Comparison of ENCODE assay signal across 8 cellular contexts in the genomic region with DNA sequence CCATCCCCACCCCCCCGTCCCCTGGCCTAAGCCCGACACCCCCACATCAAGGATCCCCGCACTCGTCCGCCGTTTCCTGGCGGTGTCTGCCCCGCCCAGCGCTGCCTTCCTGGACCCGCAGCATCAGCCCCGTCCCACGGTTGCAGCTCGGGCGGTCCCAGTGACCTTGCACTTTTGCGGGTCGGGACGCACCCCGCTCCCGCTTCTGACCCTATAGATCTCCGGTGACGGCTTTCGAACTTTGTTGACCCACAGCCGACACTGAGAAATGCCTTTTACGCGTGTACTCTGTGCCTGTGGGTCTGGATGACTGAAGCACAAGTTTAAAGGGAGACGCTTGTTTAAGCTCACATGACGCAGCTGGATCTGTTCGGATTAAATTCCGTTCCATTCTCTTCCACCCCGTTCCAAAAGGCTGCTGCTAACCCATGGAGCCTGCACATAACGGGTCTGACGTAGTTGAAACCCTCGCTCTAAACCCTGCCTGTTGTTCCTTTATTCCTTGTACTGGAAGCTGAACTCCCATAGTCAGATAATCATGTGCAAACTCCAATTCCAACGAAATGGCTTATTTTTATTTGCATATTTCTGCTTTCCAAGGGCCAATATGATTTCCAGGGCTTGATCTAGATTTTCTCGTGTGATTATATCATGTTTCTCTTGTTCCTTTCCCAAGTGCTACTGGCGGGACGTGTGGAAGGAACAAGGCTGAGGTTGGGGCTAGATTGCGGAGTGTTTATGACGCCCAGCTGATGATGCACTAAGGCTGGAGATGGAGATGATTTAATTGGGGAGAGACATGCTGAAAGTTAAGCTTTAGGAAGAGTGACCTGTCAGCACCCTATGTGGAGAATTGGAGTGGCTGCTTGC. TPM values are rescaled to one million over a fixed set of nuclear protein-coding genes. Genes with fewer than 3 reads are reported as not detected.
A peak's percentile ranks its signal among the peaks of the same experiment; 100 is the strongest.
DNase-seq lines count a peak whose midpoint lies in the region; ATAC-seq, FAIRE-seq and TF ChIP-seq lines count a peak whose summit lies in the region.

No MANE protein-coding gene starts in this region.

- FAIRE-seq in HTR-8/SVneo (lab: Jason Lieb, UNC) (no peak), RCC 7860 (lab: Jason Lieb, UNC) (no peak)

- H3K27ac ChIP-seq in dorsolateral prefrontal cortex, result peak overlapping the region; percentile 17 to 94 (median 86)
- H3K27ac ChIP-seq in lower lobe of right lung, result peak overlapping the region; percentile 88

- H3K4me3 Mint-ChIP-seq in stimulated activated naive B cell treated with anti-CD40 and anti-IgM and Interleukin-4, amounts not matched to agents 10 μg/mL and 1 μg/mL and 100 μg/mL, for 72 hours, result peak overlapping the region; percentile 87 to 94

- H3K27me3 ChIP-seq in dorsolateral prefrontal cortex, result no peaks in the 10 kb centered on the region
- no peaks in the 10 kb centered on the region for H3K27me3 ChIP-seq in lower lobe of right lung (ENCODE audit: low read depth)

- peaks cover 12 to 26% of the 10 kb centered on the region in 2 donors for H3K4me1 Mint-ChIP-seq in stimulated activated naive B cell treated with anti-CD40 and anti-IgM and Interleukin-4, amounts not matched to agents 10 μg/mL and 1 μg/mL and 100 μg/mL, for 72 hours

- H3K36me3 Mint-ChIP-seq in stimulated activated naive B cell treated with anti-CD40 and anti-IgM and Interleukin-4, amounts not matched to agents 10 μg/mL and 1 μg/mL and 100 μg/mL, for 72 hours, result peaks cover 4 to 6% of the 10 kb centered on the region in 2 donors

- no peak for TF ChIP-seq CTCF in dorsolateral prefrontal cortex (IDR thresholded peaks at IDR 0.05 in 54 of 56, conservative IDR thresholded peaks at IDR 0.05 in 2 of 56; ENCODE audit: low read depth in 1 of 56, partially characterized antibody in 56 of 56)
- TF ChIP-seq CTCF in lower lobe of right lung (IDR thresholded peaks at IDR 0.05), result no peak

- in situ Hi-C loops in ACHN (cut with HindIII; ENCODE audit: low pct_ligation_motif_present, low pct_unique_long_range_greater_than_20kb, low sequenced_read_pairs), result no loop called here

- intact Hi-C loops in dorsolateral prefrontal cortex (cut with DNase I) (loop anchor here in 1 of 2 donors (5.0 to 10.0 kb wide), 2 partner anchors 40 to 138 kb away; a partner anchor contains a TSS), lower lobe of right lung (cut with DNase I) (no loop called here)

- H3K4me3 ChIP-seq in dorsolateral prefrontal cortex, result peak overlapping the region; percentile 67 to 96 (median 86)
- peak overlapping the region; percentile 80 for H3K4me3 ChIP-seq in lower lobe of right lung

- H3K27ac Mint-ChIP-seq in stimulated activated naive B cell treated with anti-CD40 and anti-IgM and Interleukin-4, amounts not matched to agents 10 μg/mL and 1 μg/mL and 100 μg/mL, for 72 hours, result peak overlapping the region; percentile 88

- H3K9me3 ChIP-seq in lower lobe of right lung, result no peaks in the 10 kb centered on the region

- H3K9me3 Mint-ChIP-seq in stimulated activated naive B cell treated with anti-CD40 and anti-IgM and Interleukin-4, amounts not matched to agents 10 μg/mL and 1 μg/mL and 100 μg/mL, for 72 hours, result no peaks in the 10 kb centered on the region

- peak; percentile 23 for ATAC-seq in GM19035 (IDR thresholded peaks at IDR 0.05; ENCODE audit: unreplicated experiment)
- ATAC-seq in activated CD4-positive, CD25-positive, alpha-beta regulatory T cell treated with anti-CD3 and anti-CD28 coated beads, Interleukin-2, amount 50 U/mL, for 24 hours, result peak; percentile 24 to 36
- peak; percentile 20 to 54 for ATAC-seq in lower lobe of right lung
- peak; percentile 35 to 37 for ATAC-seq in stimulated activated naive B cell treated with anti-CD40 and anti-IgM and Interleukin-4, amounts not matched to agents 10 μg/mL and 1 μg/mL and 100 μg/mL, for 72 hours (replicated peaks)

- peaks cover 19% of the 10 kb centered on the region for H3K4me1 ChIP-seq in lower lobe of right lung

- peak; percentile 59 for DNase-seq in ACHN
- DNase-seq in HTR-8/SVneo (ENCODE audit: insufficient read length, low spot score), result peak; percentile 12
- DNase-seq in dorsolateral prefrontal cortex, result peak in 4 of 10 donors; percentile 21 to 61 (median 44)
- DNase-seq in lower lobe of right lung, result no peak
- no peak for DNase-seq in stimulated activated naive B cell treated with anti-CD40 and anti-IgM and Interleukin-4, amounts not matched to agents 10 μg/mL and 1 μg/mL and 100 μg/mL, for 72 hours
- no peak for DNase-seq in RCC 7860 (ENCODE audit: low spot score)

- H3K27me3 Mint-ChIP-seq in stimulated activated naive B cell treated with anti-CD40 and anti-IgM and Interleukin-4, amounts not matched to agents 10 μg/mL and 1 μg/mL and 100 μg/mL, for 72 hours, result no peaks in the 10 kb centered on the region

- H3K36me3 ChIP-seq in lower lobe of right lung, result peaks cover 29% of the 10 kb centered on the region

RNA-seq across cellular contexts. Expression of a gene that starts 0.8 kb away (rescaled TPM):
- total RNA-seq in dorsolateral prefrontal cortex (100 to 1,000 TPM in 24 of 120 experiments, 10 to 100 TPM in 96; 55.0 to 127 (median 86.7) TPM), lower lobe of right lung (34.7 TPM)

RNA-seq across cellular contexts. Expression of a gene that starts 29.6 kb away (rescaled TPM):
- total RNA-seq in dorsolateral prefrontal cortex, result 10 to 100 TPM; 19.4 to 46.0 (median 31.2) TPM
- total RNA-seq in lower lobe of right lung, result 27.8 TPM

RNA-seq across cellular contexts. Expression of a gene that starts 51.5 kb away (rescaled TPM):
- total RNA-seq in dorsolateral prefrontal cortex (under 1 TPM in 24 of 120 experiments, not detected in 96; 0.22 to 0.68 (median 0.41) TPM), lower lobe of right lung (not detected)

RNA-seq across cellular contexts. Expression of a gene that starts 54.6 kb away (rescaled TPM):
- under 1 TPM in 2 of 120 experiments, not detected in 118; 0.50 to 0.63 TPM for total RNA-seq in dorsolateral prefrontal cortex
- total RNA-seq in lower lobe of right lung, result 15.3 TPM

RNA-seq across cellular contexts. Expression of a gene that starts 56.6 kb away (rescaled TPM):
- total RNA-seq in dorsolateral prefrontal cortex (100 to 1,000 TPM in 6 of 120 experiments, 10 to 100 TPM in 114; 31.9 to 177 (median 57.8) TPM), lower lobe of right lung (10.8 TPM)

Comparison
In these comparisons a context has a peak if more than half of its experiments do, and no peak if none do; other contexts are left out.
1. DNase-seq: peak in ACHN (single experiment) and HTR-8/SVneo (single experiment); none in lower lobe of right lung (single experiment), stimulated activated naive B cell treated with anti-CD40 and anti-IgM and Interleukin-4, amounts not matched to agents 10 μg/mL and 1 μg/mL and 100 μg/mL, for 72 hours (single experiment) and RCC 7860 (single experiment).
2. Peak in every context shown above with its lines, with median percentiles within 50 percentile points of each other: ATAC-seq.